ENCODE assay signal across 20 cellular contexts in the genomic region with DNA sequence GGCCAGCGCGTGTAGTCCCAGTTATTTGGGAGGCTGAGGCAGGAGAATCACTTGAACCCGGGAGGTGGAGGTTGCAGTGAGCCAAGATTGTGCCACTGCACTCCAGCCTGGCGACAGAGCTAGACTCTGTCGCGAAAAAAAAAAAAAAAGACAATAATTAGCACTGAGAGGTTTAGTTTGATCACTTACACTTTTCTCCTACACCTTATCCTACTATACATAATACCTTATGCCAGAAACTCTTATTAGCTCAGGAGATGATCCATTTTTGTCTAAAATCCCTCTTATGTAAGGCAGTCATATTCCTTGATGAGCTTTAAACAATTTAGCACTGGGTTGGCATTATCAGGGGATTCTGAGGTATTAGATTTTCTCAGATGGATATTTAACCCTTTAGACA. TPM values are rescaled to one million over a fixed set of nuclear protein-coding genes. Genes with fewer than 3 reads are reported as not detected.
"Had no signal": no experiment of that assay in that cellular context is flagged by ENCODE, and none has a peak within 500 bp of the region (broad histone marks: within the 10 kb centered on the region; RNA-seq: fewer than 3 reads in every experiment).

No MANE protein-coding gene starts in this region.

- H3K4me3 Mint-ChIP-seq: dendritic cell treated with granulocyte-macrophage colony-stimulating factor and Interleukin-4, amounts not matched to agents 40 ng/mL and 50 ng/mL, for 4 days; effector memory CD8-positive, alpha-beta T cell; naive thymus-derived CD4-positive, alpha-beta T cell; neural progenitor cell had no signal

- H3K9me3 Mint-ChIP-seq: dendritic cell treated with granulocyte-macrophage colony-stimulating factor and Interleukin-4, amounts not matched to agents 40 ng/mL and 50 ng/mL, for 4 days; effector memory CD8-positive, alpha-beta T cell; neural progenitor cell had no signal

- H3K27me3 ChIP-seq: esophagus muscularis mucosa, gastrocnemius medialis, neural progenitor cell, ovary had no signal

- H3K27ac ChIP-seq: epithelial cell of prostate, esophagus muscularis mucosa, gastrocnemius medialis, neural progenitor cell, ovary had no signal

- H3K36me3 ChIP-seq: ovary had no signal

- FAIRE-seq: urothelium cell line had no signal

- H3K27me3 Mint-ChIP-seq: dendritic cell treated with granulocyte-macrophage colony-stimulating factor and Interleukin-4, amounts not matched to agents 40 ng/mL and 50 ng/mL, for 4 days; effector memory CD8-positive, alpha-beta T cell; naive thymus-derived CD4-positive, alpha-beta T cell; progenitor cell of endocrine pancreas had no signal

- ATAC-seq: effector memory CD8-positive, alpha-beta T cell; gastrocnemius medialis; left lobe of liver; naive thymus-derived CD4-positive, alpha-beta T cell; right cardiac atrium had no signal

- H3K27ac Mint-ChIP-seq: dendritic cell treated with granulocyte-macrophage colony-stimulating factor and Interleukin-4, amounts not matched to agents 40 ng/mL and 50 ng/mL, for 4 days; neural progenitor cell; progenitor cell of endocrine pancreas had no signal

- H3K4me3 ChIP-seq: esophagus muscularis mucosa, gastrocnemius medialis, neural progenitor cell, ovary, smooth muscle cell had no signal

- H3K9me3 ChIP-seq: esophagus muscularis mucosa, gastrocnemius medialis, ovary had no signal

- DNase-seq: effector memory CD8-positive, alpha-beta T cell; gastrocnemius medialis; glutamatergic neuron; islet precursor cell; mammary epithelial cell; naive thymus-derived CD4-positive, alpha-beta T cell; nucleus accumbens; ovary; right cardiac atrium; stimulated activated CD4-positive, alpha-beta T cell treated with anti-CD3 and anti-CD28 coated beads, Interleukin-2, amount 100 ng/mL, for 48 hours; stimulated activated naive CD4-positive, alpha-beta T cell treated with Interleukin-2 at 50 U/mL for 16 hours; trophoblast cell had no signal

RNA-seq across cellular contexts. Expression of gene MTFR2, which starts 3.6 kb away (rescaled TPM):
- total RNA-seq: left lobe of liver had no signal
